1 cellular context compared by ENCODE assay signal in the genomic region with DNA sequence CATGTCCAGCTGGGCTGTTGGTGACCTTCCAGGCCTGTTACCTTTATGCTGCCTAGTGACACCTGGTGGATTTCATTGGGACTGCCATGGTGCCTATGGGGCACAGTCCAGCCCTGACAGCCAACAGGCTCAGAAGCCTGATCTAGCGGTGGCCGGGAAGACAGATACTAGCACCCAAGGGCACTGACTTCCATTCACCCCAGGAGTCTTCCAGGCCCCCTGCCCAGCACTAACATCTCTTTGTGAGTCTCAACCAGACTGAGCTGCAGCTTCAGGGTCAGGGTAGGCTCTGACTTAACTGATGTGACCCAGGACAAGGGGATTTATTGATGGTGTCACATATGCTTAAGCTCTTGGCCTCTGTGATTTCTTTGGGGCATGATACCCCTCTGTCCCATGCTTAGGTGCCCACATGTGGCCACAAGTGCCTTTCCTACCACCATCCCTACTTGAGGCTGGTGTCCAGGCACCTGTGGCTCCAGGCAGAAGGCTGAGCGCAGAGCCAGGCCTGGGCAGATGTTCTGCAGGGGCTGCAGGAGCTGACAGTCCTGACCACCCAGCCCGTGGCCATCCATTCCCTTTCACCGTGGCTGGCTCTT.
TF ChIP-seq lines count a peak whose summit lies in the region.

No MANE protein-coding gene starts in this region.

TF ChIP-seq in SK-N-SH, 30 proteins besides CTCF, POLR2A, EP300 and RAD21:
- TF ChIP-seq SMC3 (IDR thresholded peaks at IDR 0.05; ENCODE audit: low read depth, low read length) = peak; percentile 24
